2 cellular contexts compared by ENCODE assay signal in the genomic region with DNA sequence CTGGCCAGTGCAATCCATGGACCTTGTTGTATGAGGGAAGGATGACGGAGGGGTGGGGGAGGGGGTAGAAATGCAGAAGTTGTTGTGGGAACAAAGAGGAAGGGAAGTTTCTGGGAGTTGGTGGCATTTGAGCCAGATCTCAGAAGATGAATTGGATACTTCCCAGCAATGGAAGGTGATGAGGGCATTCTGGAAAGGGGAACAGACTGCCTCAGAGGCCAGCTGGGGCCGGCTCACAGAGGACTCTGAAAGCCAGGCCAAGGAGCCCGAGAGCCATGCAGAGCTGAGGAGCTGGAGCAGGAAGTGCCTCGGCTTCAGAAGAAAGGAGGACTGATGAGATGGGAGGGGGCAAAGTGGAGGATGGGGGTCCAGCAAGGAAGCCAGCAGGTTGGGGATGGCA.
TF ChIP-seq lines count a peak whose summit lies in the region.

No MANE protein-coding gene starts in this region.

TF ChIP-seq in HepG2, 621 proteins besides CTCF, POLR2A, EP300 and RAD21:
- TF ChIP-seq PCBP2 (optimal IDR thresholded peaks at IDR 0.05; ENCODE audit: low read depth, low read length, poor library complexity, severe bottlenecking) (peak; percentile 27), ARNTL (CRISPR knock-in tag; IDR thresholded peaks at IDR 0.05) (no peak)
TF ChIP-seq in HepG2: peak in this region for 1.

TF ChIP-seq in K562, 482 proteins besides CTCF, POLR2A, EP300 and RAD21:
- TF ChIP-seq CREBBP (IDR thresholded peaks at IDR 0.05; ENCODE audit: low read depth, low read length) (no peak), SPI1 (IDR thresholded peaks at IDR 0.05; ENCODE audit: borderline replicate concordance, low read depth, low read length) (peak; percentile 20; the same call in 1 of the 2 replicates)
TF ChIP-seq in K562: peak in this region for 1.
